ENCODE assay signal across 1 cellular context in the genomic region with DNA sequence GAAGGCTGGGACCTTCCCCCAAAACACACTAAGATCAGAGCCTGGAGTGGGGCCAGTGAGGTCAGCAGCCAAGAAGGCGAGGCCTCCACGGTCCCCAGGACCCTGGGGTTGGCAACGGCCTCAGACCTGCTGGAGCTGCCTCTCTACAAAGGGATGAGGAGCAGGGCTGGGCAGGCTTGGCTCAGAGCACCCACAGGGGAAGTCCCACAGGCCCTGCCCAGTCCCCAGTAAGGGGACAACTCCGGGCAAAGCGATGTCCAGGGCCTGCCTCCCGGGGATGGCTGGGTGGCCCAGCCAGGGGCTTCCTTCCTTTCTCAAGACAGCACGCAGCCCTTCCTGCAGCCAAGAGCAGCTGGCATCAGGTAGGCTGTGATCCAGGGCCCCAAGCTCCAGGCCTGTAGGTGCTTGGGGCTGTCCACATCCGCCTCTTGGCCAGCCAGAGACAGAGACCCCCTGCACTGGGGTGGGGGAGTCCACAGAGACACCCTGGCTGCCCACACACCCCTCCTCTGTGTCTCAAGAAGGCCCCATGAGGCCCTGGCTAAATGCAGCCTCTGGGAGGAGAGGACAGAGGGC.
TF ChIP-seq lines count a peak whose summit lies in the region.

No MANE protein-coding gene starts in this region.

TF ChIP-seq in SK-N-SH treated with all-trans-retinoic acid at 6 μM for 48 hours, 23 proteins besides CTCF, POLR2A, EP300 and RAD21 (continued from another document):
- TF ChIP-seq, protein P1, sequence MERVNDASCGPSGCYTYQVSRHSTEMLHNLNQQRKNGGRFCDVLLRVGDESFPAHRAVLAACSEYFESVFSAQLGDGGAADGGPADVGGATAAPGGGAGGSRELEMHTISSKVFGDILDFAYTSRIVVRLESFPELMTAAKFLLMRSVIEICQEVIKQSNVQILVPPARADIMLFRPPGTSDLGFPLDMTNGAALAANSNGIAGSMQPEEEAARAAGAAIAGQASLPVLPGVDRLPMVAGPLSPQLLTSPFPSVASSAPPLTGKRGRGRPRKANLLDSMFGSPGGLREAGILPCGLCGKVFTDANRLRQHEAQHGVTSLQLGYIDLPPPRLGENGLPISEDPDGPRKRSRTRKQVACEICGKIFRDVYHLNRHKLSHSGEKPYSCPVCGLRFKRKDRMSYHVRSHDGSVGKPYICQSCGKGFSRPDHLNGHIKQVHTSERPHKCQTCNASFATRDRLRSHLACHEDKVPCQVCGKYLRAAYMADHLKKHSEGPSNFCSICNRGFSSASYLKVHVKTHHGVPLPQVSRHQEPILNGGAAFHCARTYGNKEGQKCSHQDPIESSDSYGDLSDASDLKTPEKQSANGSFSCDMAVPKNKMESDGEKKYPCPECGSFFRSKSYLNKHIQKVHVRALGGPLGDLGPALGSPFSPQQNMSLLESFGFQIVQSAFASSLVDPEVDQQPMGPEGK (CRISPR knock-in tag; IDR thresholded peaks at IDR 0.05; ENCODE audit: borderline replicate concordance), result no peak
- no peak for TF ChIP-seq TCF4 (CRISPR knock-in tag; IDR thresholded peaks at IDR 0.05; ENCODE audit: borderline replicate concordance)
- no peak for TF ChIP-seq ZFP30 (CRISPR knock-in tag; IDR thresholded peaks at IDR 0.05)
- TF ChIP-seq ARNTL (CRISPR knock-in tag; IDR thresholded peaks at IDR 0.05; ENCODE audit: borderline replicate concordance, low read depth), result no peak
- no peak for TF ChIP-seq TOX (CRISPR knock-in tag; IDR thresholded peaks at IDR 0.05; ENCODE audit: borderline replicate concordance)
- no peak for TF ChIP-seq BACH2 (CRISPR knock-in tag; IDR thresholded peaks at IDR 0.05; ENCODE audit: borderline replicate concordance)
- TF ChIP-seq RARB (CRISPR knock-in tag; IDR thresholded peaks at IDR 0.05), result no peak
